ENCODE assay signal across 1 cellular context in the genomic region with DNA sequence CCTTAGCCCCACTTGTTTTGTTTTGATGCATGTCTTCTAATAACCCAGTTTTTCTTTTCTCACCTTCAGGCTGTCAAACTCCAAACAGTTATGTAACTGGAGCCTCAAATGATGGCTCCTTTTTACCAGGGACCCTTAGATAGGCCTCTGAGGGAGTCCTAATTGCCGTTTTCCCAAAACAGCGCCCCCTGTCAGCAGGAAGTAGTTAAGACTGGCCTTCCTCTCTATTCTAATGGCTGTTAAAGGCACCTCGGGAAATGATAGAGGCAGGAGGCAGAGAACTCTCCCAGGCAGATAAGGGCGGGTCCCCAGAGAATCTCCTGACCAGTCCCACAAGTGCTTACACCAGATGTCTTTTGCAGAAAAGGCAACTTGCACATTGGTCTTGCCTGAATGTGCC.
TF ChIP-seq lines count a peak whose summit lies in the region.

No MANE protein-coding gene starts in this region.

TF ChIP-seq in SK-N-SH treated with all-trans-retinoic acid at 6 μM for 48 hours, 23 proteins besides CTCF, POLR2A, EP300 and RAD21 (continued from another document):
- TF ChIP-seq, protein P1, sequence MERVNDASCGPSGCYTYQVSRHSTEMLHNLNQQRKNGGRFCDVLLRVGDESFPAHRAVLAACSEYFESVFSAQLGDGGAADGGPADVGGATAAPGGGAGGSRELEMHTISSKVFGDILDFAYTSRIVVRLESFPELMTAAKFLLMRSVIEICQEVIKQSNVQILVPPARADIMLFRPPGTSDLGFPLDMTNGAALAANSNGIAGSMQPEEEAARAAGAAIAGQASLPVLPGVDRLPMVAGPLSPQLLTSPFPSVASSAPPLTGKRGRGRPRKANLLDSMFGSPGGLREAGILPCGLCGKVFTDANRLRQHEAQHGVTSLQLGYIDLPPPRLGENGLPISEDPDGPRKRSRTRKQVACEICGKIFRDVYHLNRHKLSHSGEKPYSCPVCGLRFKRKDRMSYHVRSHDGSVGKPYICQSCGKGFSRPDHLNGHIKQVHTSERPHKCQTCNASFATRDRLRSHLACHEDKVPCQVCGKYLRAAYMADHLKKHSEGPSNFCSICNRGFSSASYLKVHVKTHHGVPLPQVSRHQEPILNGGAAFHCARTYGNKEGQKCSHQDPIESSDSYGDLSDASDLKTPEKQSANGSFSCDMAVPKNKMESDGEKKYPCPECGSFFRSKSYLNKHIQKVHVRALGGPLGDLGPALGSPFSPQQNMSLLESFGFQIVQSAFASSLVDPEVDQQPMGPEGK (CRISPR knock-in tag; IDR thresholded peaks at IDR 0.05; ENCODE audit: borderline replicate concordance) = no peak
- TF ChIP-seq PPARA (CRISPR knock-in tag; IDR thresholded peaks at IDR 0.05; ENCODE audit: borderline replicate concordance) (no peak), TOX (CRISPR knock-in tag; IDR thresholded peaks at IDR 0.05; ENCODE audit: borderline replicate concordance) (no peak), OSR1 (CRISPR knock-in tag; IDR thresholded peaks at IDR 0.05) (no peak), ESRRG (CRISPR knock-in tag; IDR thresholded peaks at IDR 0.05) (no peak), RARB (CRISPR knock-in tag; IDR thresholded peaks at IDR 0.05) (no peak)
- TF ChIP-seq, protein P2, sequence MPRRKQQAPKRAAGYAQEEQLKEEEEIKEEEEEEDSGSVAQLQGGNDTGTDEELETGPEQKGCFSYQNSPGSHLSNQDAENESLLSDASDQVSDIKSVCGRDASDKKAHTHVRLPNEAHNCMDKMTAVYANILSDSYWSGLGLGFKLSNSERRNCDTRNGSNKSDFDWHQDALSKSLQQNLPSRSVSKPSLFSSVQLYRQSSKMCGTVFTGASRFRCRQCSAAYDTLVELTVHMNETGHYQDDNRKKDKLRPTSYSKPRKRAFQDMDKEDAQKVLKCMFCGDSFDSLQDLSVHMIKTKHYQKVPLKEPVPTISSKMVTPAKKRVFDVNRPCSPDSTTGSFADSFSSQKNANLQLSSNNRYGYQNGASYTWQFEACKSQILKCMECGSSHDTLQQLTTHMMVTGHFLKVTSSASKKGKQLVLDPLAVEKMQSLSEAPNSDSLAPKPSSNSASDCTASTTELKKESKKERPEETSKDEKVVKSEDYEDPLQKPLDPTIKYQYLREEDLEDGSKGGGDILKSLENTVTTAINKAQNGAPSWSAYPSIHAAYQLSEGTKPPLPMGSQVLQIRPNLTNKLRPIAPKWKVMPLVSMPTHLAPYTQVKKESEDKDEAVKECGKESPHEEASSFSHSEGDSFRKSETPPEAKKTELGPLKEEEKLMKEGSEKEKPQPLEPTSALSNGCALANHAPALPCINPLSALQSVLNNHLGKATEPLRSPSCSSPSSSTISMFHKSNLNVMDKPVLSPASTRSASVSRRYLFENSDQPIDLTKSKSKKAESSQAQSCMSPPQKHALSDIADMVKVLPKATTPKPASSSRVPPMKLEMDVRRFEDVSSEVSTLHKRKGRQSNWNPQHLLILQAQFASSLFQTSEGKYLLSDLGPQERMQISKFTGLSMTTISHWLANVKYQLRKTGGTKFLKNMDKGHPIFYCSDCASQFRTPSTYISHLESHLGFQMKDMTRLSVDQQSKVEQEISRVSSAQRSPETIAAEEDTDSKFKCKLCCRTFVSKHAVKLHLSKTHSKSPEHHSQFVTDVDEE (CRISPR knock-in tag; IDR thresholded peaks at IDR 0.05) = no peak
TF ChIP-seq in SK-N-SH treated with all-trans-retinoic acid at 6 μM for 48 hours: peak in this region for 0.
